Comparison of ENCODE assay signal across 29 cellular contexts in the genomic region with DNA sequence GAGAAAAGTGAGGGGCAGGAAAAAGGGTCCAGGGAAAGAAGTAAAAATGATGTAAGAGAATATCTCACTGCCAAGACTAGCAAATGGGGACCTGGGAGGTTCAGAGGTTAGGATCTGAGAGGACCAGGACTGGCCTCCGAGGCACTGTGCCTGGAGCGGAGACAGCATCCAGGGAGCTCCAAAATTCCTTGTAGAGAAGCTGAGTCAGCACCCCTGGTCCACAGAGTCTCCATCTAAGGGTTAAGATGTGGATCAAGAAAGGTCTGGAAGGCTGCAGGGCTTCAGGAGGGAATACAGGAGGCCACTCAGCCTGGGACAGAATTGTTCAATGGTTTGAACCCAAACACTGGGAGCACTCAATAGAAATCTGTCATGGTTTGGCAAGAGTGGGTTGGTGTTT.
"Had no signal": no experiment of that assay in that cellular context is flagged by ENCODE, and none has a peak within 500 bp of the region (broad histone marks: within the 10 kb centered on the region; RNA-seq: fewer than 3 reads in every experiment).

No MANE protein-coding gene starts in this region.

- FAIRE-seq: colon, endometrium, islet of Langerhans, keratinocyte had no signal

- H3K27ac Mint-ChIP-seq: endodermal cell, mesothelial cell of epicardium had no signal

- DNase-seq: dermis blood vessel endothelial cell; dorsolateral prefrontal cortex; effector CD4-positive, alpha-beta T cell; effector memory CD4-positive, alpha-beta T cell; endodermal cell; erythroblast; esophagus squamous epithelium; foreskin fibroblast; foreskin melanocyte; gastrocnemius medialis; glutamatergic neuron; head of caudate nucleus; heart right ventricle; hippocampal formation; left cardiac atrium; left lung; left ventricle myocardium superior; lower lobe of right lung; mesenchymal stem cell; mucosa of descending colon; naive B cell had no signal

- H3K4me3 ChIP-seq: coronary artery, dorsolateral prefrontal cortex, esophagus squamous epithelium, gastrocnemius medialis, heart right ventricle, left lung, lower lobe of right lung, mucosa of descending colon had no signal

- ATAC-seq: esophagus mucosa, gastrocnemius medialis, heart right ventricle, left cardiac atrium, left lung, left ventricle myocardium superior, lower lobe of right lung, mucosa of descending colon had no signal

- H3K9me3 ChIP-seq: esophagus squamous epithelium, gastrocnemius medialis, lower lobe of right lung, mucosa of descending colon had no signal

- H3K9me3 Mint-ChIP-seq: endodermal cell had no signal

- H3K36me3 ChIP-seq: esophagus squamous epithelium, gastrocnemius medialis, heart right ventricle, left lung, lower lobe of right lung had no signal

- H3K27ac ChIP-seq: coronary artery, dorsolateral prefrontal cortex, epithelial cell of prostate, esophagus squamous epithelium, gastrocnemius medialis, heart right ventricle, left lung, lower lobe of right lung had no signal

- H3K4me1 ChIP-seq: esophagus squamous epithelium, gastrocnemius medialis had no signal

- H3K4me3 Mint-ChIP-seq: endodermal cell, mesothelial cell of epicardium, naive B cell had no signal

- H3K27me3 ChIP-seq: dorsolateral prefrontal cortex, esophagus squamous epithelium, gastrocnemius medialis, left lung had no signal

- H3K4me1 Mint-ChIP-seq: endodermal cell had no signal
